In the genomic region with DNA sequence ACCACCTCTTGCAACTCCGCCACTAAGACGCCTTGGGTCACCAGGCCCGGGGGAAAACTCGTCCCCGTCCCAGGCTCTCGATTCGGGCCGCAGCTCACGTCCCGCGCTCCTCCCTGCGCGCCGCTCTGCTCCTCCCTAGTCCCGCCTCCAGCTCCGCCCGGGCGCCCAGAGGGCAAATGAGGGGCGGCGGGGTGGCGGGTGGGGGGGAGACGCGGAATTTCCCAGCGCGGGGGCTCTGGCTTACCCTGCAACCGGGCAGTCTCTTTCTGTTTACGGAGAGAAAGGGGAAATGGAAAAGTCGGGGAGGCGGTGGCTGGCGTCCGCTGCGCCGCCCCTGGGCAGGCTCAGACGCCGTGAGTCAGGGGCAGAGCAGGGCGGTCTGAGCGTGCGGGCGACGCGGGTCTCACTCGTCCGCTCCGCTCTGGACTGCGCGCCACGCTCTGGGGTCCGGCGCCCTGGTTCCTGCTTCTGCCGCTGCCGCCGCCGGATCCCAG, we compare ENCODE assay signal across 8 cellular contexts. TPM values are rescaled to one million over a fixed set of nuclear protein-coding genes. Genes with fewer than 3 reads are reported as not detected.
DNase-seq lines count a peak whose midpoint lies in the region; ATAC-seq and TF ChIP-seq lines count a peak whose summit lies in the region.

MAP3K8 (plus strand) TSS at position 406 of the 494 bp plus-strand sequence. CDS start 4,755 bp downstream, outside the sequence.

- H3K4me1 Mint-ChIP-seq in activated CD4-positive, alpha-beta T cell treated with anti-CD3 and anti-CD28 coated beads, Interleukin-2, amount 10 ng/mL, durations not matched to agents 24 days and 14 days, result peaks cover 55% of the 10 kb centered on the region

- intact Hi-C loops in activated CD4-positive, alpha-beta T cell treated with anti-CD3 and anti-CD28 coated beads, Interleukin-2, amount 10 ng/mL, durations not matched to agents 24 days and 14 days (cut with micrococcal nuclease), result loop anchor here (1.0 to 10.0 kb wide), 7 partner anchors 16 to 1759 kb away; partner anchors contain the start of gene BAMBI
- intact Hi-C loops in colonic mucosa (cut with DNase I), result no loop called here

- peaks cover 22% of the 10 kb centered on the region for H3K36me3 Mint-ChIP-seq in activated CD4-positive, alpha-beta T cell treated with anti-CD3 and anti-CD28 coated beads, Interleukin-2, amount 10 ng/mL, durations not matched to agents 24 days and 14 days (ENCODE audit: low read depth)

- no peaks in the 10 kb centered on the region for H3K9me3 ChIP-seq in colonic mucosa

- peak within 1 kb of the TSS; percentile 100 for H3K27ac ChIP-seq in colonic mucosa

- no peaks in the 10 kb centered on the region for H3K27me3 Mint-ChIP-seq in activated CD4-positive, alpha-beta T cell treated with anti-CD3 and anti-CD28 coated beads, Interleukin-2, amount 10 ng/mL, durations not matched to agents 24 days and 14 days

- DNase-seq in 8988T (peak; percentile 70), NCI-H2227 treated with DMSO at 0.1 percent for 48 hours (lab: John Stamatoyannopoulos, UW) (peak; percentile 68), colonic mucosa (peak; percentile 92), left kidney (ENCODE audit: low read depth, low spot score) (peak; percentile 96)
- peak; percentile 96 for DNase-seq in activated CD4-positive, alpha-beta T cell treated with anti-CD3 and anti-CD28 coated beads, Interleukin-2, amount 10 ng/mL, durations not matched to agents 24 days and 14 days
- peak; percentile 86 to 88 for DNase-seq in stimulated activated CD4-positive, alpha-beta T cell treated with anti-CD3 and anti-CD28 coated beads, Interleukin-2, amount 100 ng/mL, for 24 hours

- peaks cover 3% of the 10 kb centered on the region for H3K4me1 ChIP-seq in colonic mucosa

- peak within 1 kb of the TSS; percentile 87 to 96 for H3K9ac ChIP-seq in colonic mucosa (ENCODE audit: low read depth in 2 of 2, low read length in 2 of 2)

- peak within 1 kb of the TSS; percentile 88 for H3K4me3 ChIP-seq in colonic mucosa

- peak; percentile 78 for TF ChIP-seq POLR2A in GM18505 (IDR thresholded peaks at IDR 0.05; ENCODE audit: borderline replicate concordance, extremely low read depth, insufficient read depth, insufficient read length)

- H3K36me3 ChIP-seq in colonic mucosa, result no peaks in the 10 kb centered on the region

- TF ChIP-seq CTCF in colonic mucosa (IDR thresholded peaks at IDR 0.05), result no peak

- H3K27ac Mint-ChIP-seq in activated CD4-positive, alpha-beta T cell treated with anti-CD3 and anti-CD28 coated beads, Interleukin-2, amount 10 ng/mL, durations not matched to agents 24 days and 14 days, result peak within 1 kb of the TSS; percentile 82

- H3K27me3 ChIP-seq in colonic mucosa, result no peaks in the 10 kb centered on the region

- H3K4me3 Mint-ChIP-seq in activated CD4-positive, alpha-beta T cell treated with anti-CD3 and anti-CD28 coated beads, Interleukin-2, amount 10 ng/mL, durations not matched to agents 24 days and 14 days, result peak within 1 kb of the TSS; percentile 94

- no peaks in the 10 kb centered on the region for H3K9me3 Mint-ChIP-seq in activated CD4-positive, alpha-beta T cell treated with anti-CD3 and anti-CD28 coated beads, Interleukin-2, amount 10 ng/mL, durations not matched to agents 24 days and 14 days

- ATAC-seq in GM18505 (IDR thresholded peaks at IDR 0.05; ENCODE audit: unreplicated experiment) (peak; percentile 55), HG02943 (IDR thresholded peaks at IDR 0.05; ENCODE audit: low read depth, unreplicated experiment) (peak; percentile 65)

RNA-seq across cellular contexts. Expression of gene MAP3K8, which starts in this region (rescaled TPM):
- total RNA-seq in activated CD4-positive, alpha-beta T cell treated with anti-CD3 and anti-CD28 coated beads, Interleukin-2, amount 10 ng/mL, durations not matched to agents 24 days and 14 days, result 20.9 and 22.0 TPM in 2 replicates
- 10 to 100 TPM in 1 of 2 donors, 1 to 10 TPM in 1; 6.8 to 12.6 TPM for total RNA-seq in colonic mucosa

Comparison
In these comparisons a context has a peak if more than half of its experiments do, and no peak if none do; other contexts are left out.
1. Peak in every context shown above with its lines: DNase-seq, ATAC-seq, H3K4me3 ChIP-seq and H3K27ac ChIP-seq.